8 cellular contexts compared by ENCODE assay signal in genomic region chr1:9822490-9822889, GRCh38. TPM values are rescaled to one million over a fixed set of nuclear protein-coding genes. Genes with fewer than 3 reads are reported as not detected.
A peak's percentile ranks its signal among the peaks of the same experiment; 100 is the strongest.
DNase-seq lines count a peak whose midpoint lies in the region; ATAC-seq and TF ChIP-seq lines count a peak whose summit lies in the region.

No MANE protein-coding gene starts in this region.

- no peak overlapping the region for H3K18ac ChIP-seq in H9 (ENCODE audit: insufficient read length, low read depth, low read length)

- no peak overlapping the region for H2BK12ac ChIP-seq in H9 (ENCODE audit: insufficient read length, low read depth, low read length)

- no peak overlapping the region for H4K5ac ChIP-seq in H9 (ENCODE audit: insufficient read length, low read depth, low read length)

- H3K56ac ChIP-seq in H9 (ENCODE audit: insufficient read length, low read depth, low read length) = no peak overlapping the region

- H3K4ac ChIP-seq in H9 (ENCODE audit: low read depth, low read length) = no peak overlapping the region

- H3K4me2 ChIP-seq in H9 (ENCODE audit: insufficient read depth, insufficient read length, low read length) = peak overlapping the region; percentile 92

- H3K9ac ChIP-seq in H9 (ENCODE audit: extremely low read depth, insufficient read length, low read length) = peak overlapping the region; percentile 77

- peaks cover 38% of the 10 kb centered on the region for H3K27me3 Mint-ChIP-seq in H9 (ENCODE audit: low read depth)
- no peaks in the 10 kb centered on the region for H3K27me3 Mint-ChIP-seq in activated B cell treated with CpG ODN at 0.5 μM for 24 hours
- H3K27me3 Mint-ChIP-seq in stimulated activated memory B cell treated with anti-CD40 and anti-IgM and Interleukin-4, amounts not matched to agents 10 μg/mL and 1 μg/mL and 100 μg/mL, for 72 hours = no peaks in the 10 kb centered on the region

- no peak overlapping the region for H2BK5ac ChIP-seq in H9 (ENCODE audit: insufficient read length, low read length)

- peaks cover 20% of the 10 kb centered on the region; the same call in 1 of the 2 replicates for H3K79me2 ChIP-seq in H9 (ENCODE audit: insufficient read depth, low read length)

- H3K4me1 ChIP-seq in H9 (ENCODE audit: insufficient read depth, low read length) (peaks cover 5% of the 10 kb centered on the region; the same call in 1 of the 2 replicates), iPS DF 6.9 (ENCODE audit: control insufficient read depth, insufficient read depth, low read length) (peaks cover 7% of the 10 kb centered on the region)

- CTCF ChIA-PET in activated B cell treated with CpG ODN at 0.5 μM for 24 hours (lab: Charles Lee) = interaction anchor here (1.1 kb wide), 1 partner anchor 207 kb away, joined by 3 read pairs; no protein-coding TSS in a partner anchor

- peak overlapping the region; percentile 94 to 97 for H3K4me3 Mint-ChIP-seq in H9
- peak overlapping the region; percentile 92 for H3K4me3 Mint-ChIP-seq in activated B cell treated with CpG ODN at 0.5 μM for 24 hours
- peak overlapping the region; percentile 89 for H3K4me3 Mint-ChIP-seq in stimulated activated memory B cell treated with anti-CD40 and anti-IgM and Interleukin-4, amounts not matched to agents 10 μg/mL and 1 μg/mL and 100 μg/mL, for 72 hours

- H3K27me3 ChIP-seq in H9 (ENCODE audit: insufficient read depth, low read length) (peaks cover 6% of the 10 kb centered on the region; the same call in 1 of the 2 replicates), iPS DF 6.9 (ENCODE audit: control insufficient read depth, insufficient read depth, low read length) (peaks cover 6% of the 10 kb centered on the region; the same call in 1 of the 2 replicates)

- no peak overlapping the region for H3K23ac ChIP-seq in H9 (ENCODE audit: insufficient read length, low read depth, low read length)

- H3K9me3 Mint-ChIP-seq in H9 (no peaks in the 10 kb centered on the region; a peak in 2 of 5 replicates), activated B cell treated with CpG ODN at 0.5 μM for 24 hours (no peaks in the 10 kb centered on the region)
- H3K9me3 Mint-ChIP-seq in stimulated activated memory B cell treated with anti-CD40 and anti-IgM and Interleukin-4, amounts not matched to agents 10 μg/mL and 1 μg/mL and 100 μg/mL, for 72 hours = no peaks in the 10 kb centered on the region

- no peaks in the 10 kb centered on the region for H4K20me1 ChIP-seq in H9 (ENCODE audit: control insufficient read depth, insufficient read depth, insufficient read length)

- no peaks in the 10 kb centered on the region for H3K79me1 ChIP-seq in H9 (ENCODE audit: insufficient read depth, low read depth, low read length, poor library complexity, severe bottlenecking)

- H3K27ac ChIP-seq in H9 (ENCODE audit: insufficient read length, low read depth, low read length) (no peak overlapping the region), iPS DF 6.9 (ENCODE audit: low read length) (no peak overlapping the region)

- H3K36me3 Mint-ChIP-seq in H9 (ENCODE audit: insufficient read depth in 1 of 3, low read depth in 3 of 3) = peaks cover 0 to 5% (median 3%) of the 10 kb centered on the region in 3 experiments; a peak in 6 of 7 replicates
- no peaks in the 10 kb centered on the region for H3K36me3 Mint-ChIP-seq in activated B cell treated with CpG ODN at 0.5 μM for 24 hours (ENCODE audit: low read depth)
- no peaks in the 10 kb centered on the region for H3K36me3 Mint-ChIP-seq in stimulated activated memory B cell treated with anti-CD40 and anti-IgM and Interleukin-4, amounts not matched to agents 10 μg/mL and 1 μg/mL and 100 μg/mL, for 72 hours

- H3K27ac Mint-ChIP-seq in H9 (peak overlapping the region; percentile 47 to 82 (median 64); a peak in 2 of 7 replicates), activated B cell treated with CpG ODN at 0.5 μM for 24 hours (peak overlapping the region; percentile 74)
- H3K27ac Mint-ChIP-seq in stimulated activated memory B cell treated with anti-CD40 and anti-IgM and Interleukin-4, amounts not matched to agents 10 μg/mL and 1 μg/mL and 100 μg/mL, for 72 hours = peak overlapping the region; percentile 62

- no peak overlapping the region for H4K8ac ChIP-seq in H9 (replicated peaks; ENCODE audit: insufficient read length, low read depth, low read length)

- POLR2A ChIA-PET in activated B cell treated with CpG ODN at 0.5 μM for 24 hours (lab: Charles Lee) = no interaction called here

- no peak for DNase-seq in H9
- DNase-seq in activated B cell treated with CpG ODN at 0.5 μM for 24 hours = no peak
- DNase-seq in iPS DF 6.9 (ENCODE audit: low read depth, low spot score) = no peak
- DNase-seq in SKM-1 (lab: John Stamatoyannopoulos, UW; ENCODE audit: unreplicated experiment) = no peak
- DNase-seq in activated gamma-delta T cell (lab: John Stamatoyannopoulos, UW) = no peak
- DNase-seq in NCI-H69 (lab: John Stamatoyannopoulos, UW) = no peak

- no peak overlapping the region for H2BK120ac ChIP-seq in H9 (ENCODE audit: low read depth, low read length, poor library complexity, severe bottlenecking)

- no peaks in the 10 kb centered on the region for H3K9me3 ChIP-seq in H9 (ENCODE audit: control insufficient read depth, low read depth, low read length)
- no peaks in the 10 kb centered on the region for H3K9me3 ChIP-seq in iPS DF 6.9 (ENCODE audit: control insufficient read depth, insufficient read depth, low read length)

- intact Hi-C loops in activated B cell treated with CpG ODN at 0.5 μM for 24 hours (cut with micrococcal nuclease) = loop anchor here (2.0 kb wide), 1 partner anchor 28 kb away; no protein-coding TSS in a partner anchor

- no peak overlapping the region for H3K14ac ChIP-seq in H9 (ENCODE audit: insufficient read depth, low read length)

- TF ChIP-seq CTCF in H9 (conservative IDR thresholded peaks at IDR 0.05) (no peak), activated B cell treated with CpG ODN at 0.5 μM for 24 hours (IDR thresholded peaks at IDR 0.05) (no peak)

- no peak overlapping the region for H4K91ac ChIP-seq in H9 (ENCODE audit: insufficient read length, low read depth, low read length)

- WGBS in H9 (ENCODE audit: extremely low coverage, insufficient read length, low lambda C conversion rate) = no CpG with 5 or more reads among the region's 8 CpGs
- no CpG with 5 or more reads among the region's 8 CpGs for whole genome bisulfite sequencing in iPS DF 6.9 (ENCODE audit: insufficient coverage, insufficient read length)

- H3K4me1 Mint-ChIP-seq in H9 (peaks cover 38 to 45% of the 10 kb centered on the region in 2 experiments), activated B cell treated with CpG ODN at 0.5 μM for 24 hours (peaks cover 56% of the 10 kb centered on the region)
- H3K4me1 Mint-ChIP-seq in stimulated activated memory B cell treated with anti-CD40 and anti-IgM and Interleukin-4, amounts not matched to agents 10 μg/mL and 1 μg/mL and 100 μg/mL, for 72 hours = peaks cover 33% of the 10 kb centered on the region

- H2BK20ac ChIP-seq in H9 (ENCODE audit: low read depth, low read length, poor library complexity, severe bottlenecking) = no peak overlapping the region

- H2AFZ ChIP-seq in H9 (ENCODE audit: low read length) = no peak overlapping the region

- peak overlapping the region; percentile 91; the same call in 1 of the 2 replicates for H3K4me3 ChIP-seq in iPS DF 6.9 (ENCODE audit: low read length)

- H3T11ph ChIP-seq in H9 (ENCODE audit: low read length) = no peak overlapping the region

- H3K36me3 ChIP-seq in iPS DF 6.9 (ENCODE audit: control insufficient read depth, insufficient read depth, low read length) = no peaks in the 10 kb centered on the region

- no peak overlapping the region for H2BK15ac ChIP-seq in H9 (ENCODE audit: low read depth, low read length)

- H2AK5ac ChIP-seq in H9 (ENCODE audit: insufficient read length, low read length) = no peak overlapping the region

- ATAC-seq in activated B cell treated with CpG ODN at 0.5 μM for 24 hours (ENCODE audit: low read depth) = no peak
- ATAC-seq in stimulated activated memory B cell treated with anti-CD40 and anti-IgM and Interleukin-4, amounts not matched to agents 10 μg/mL and 1 μg/mL and 100 μg/mL, for 72 hours = no peak
- no peak for ATAC-seq in activated CD4-positive, CD25-positive, alpha-beta regulatory T cell treated with anti-CD3 and anti-CD28 coated beads, Interleukin-2, amount 50 U/mL, for 24 hours

- H3K23me2 ChIP-seq in H9 (ENCODE audit: insufficient read length, low read depth, low read length, poor library complexity, severe bottlenecking) = peaks cover 18% of the 10 kb centered on the region

RNA-seq across cellular contexts. Expression of gene CLSTN1, which starts 1.3 kb away (rescaled TPM):
- total RNA-seq in H9 (2021) (100 and 101 TPM in 2 replicates), activated B cell treated with CpG ODN at 0.5 μM for 24 hours (50.7 and 52.2 TPM in 2 replicates)
